11 cellular contexts compared by ENCODE assay signal in the genomic region with DNA sequence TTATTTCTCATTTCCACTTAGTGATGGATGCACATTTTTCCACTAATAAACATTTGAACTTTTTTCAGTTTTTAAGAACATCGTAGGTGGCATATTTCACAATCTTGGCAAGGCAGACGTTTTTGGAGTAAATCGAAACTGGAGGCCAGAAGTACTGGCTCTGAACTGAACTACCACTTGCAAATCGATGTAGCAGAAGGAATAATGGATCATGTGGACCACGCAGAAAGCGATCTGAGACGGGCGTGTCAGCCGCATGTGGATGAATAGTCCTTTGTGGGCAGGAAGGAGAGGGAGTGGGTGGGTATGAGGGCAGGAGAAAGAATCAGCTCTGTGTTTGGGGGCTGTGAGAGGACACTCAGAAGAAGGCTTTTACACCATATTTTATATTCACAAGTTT.
A peak's percentile ranks its signal among the peaks of the same experiment; 100 is the strongest.
DNase-seq lines count a peak whose midpoint lies in the region; ATAC-seq and TF ChIP-seq lines count a peak whose summit lies in the region.
"Had no signal": no experiment of that assay in that cellular context is flagged by ENCODE, and none has a peak within 500 bp of the region (broad histone marks: within the 10 kb centered on the region; RNA-seq: fewer than 3 reads in every experiment).

No MANE protein-coding gene starts in this region.

- H3K4me3 ChIP-seq in brain microvascular endothelial cell (ENCODE audit: low read depth, low read length) (no peak overlapping the region), hepatocyte (no peak overlapping the region), skeletal muscle cell (ENCODE audit: low read depth, low read length) (peak overlapping the region; percentile 18)

- peak overlapping the region; percentile 36 for H3K27ac Mint-ChIP-seq in Calu3 (ENCODE audit: unreplicated experiment)

- no peaks in the 10 kb centered on the region for H3K4me1 Mint-ChIP-seq in Calu3 (ENCODE audit: low read depth, unreplicated experiment)

- ATAC-seq in HG03039 (IDR thresholded peaks at IDR 0.05; ENCODE audit: unreplicated experiment) (no peak), GM18870 (IDR thresholded peaks at IDR 0.05; ENCODE audit: unreplicated experiment) (no peak)

- H3K27me3 ChIP-seq in brain microvascular endothelial cell (replicated peaks) (no peaks in the 10 kb centered on the region), hepatocyte (no peaks in the 10 kb centered on the region)

- no peaks in the 10 kb centered on the region for H3K27me3 Mint-ChIP-seq in Calu3 (ENCODE audit: unreplicated experiment)

- no peak overlapping the region for H2AFZ ChIP-seq in hepatocyte

- H3K4me2 ChIP-seq in hepatocyte, result peak overlapping the region; percentile 25

- 82% methylated on average over 9 of the region's 9 CpGs for WGBS in hepatocyte (ENCODE audit: low lambda C conversion rate, missing lambda C conversion rate)

- H3K36me3 ChIP-seq in brain microvascular endothelial cell (replicated peaks), result no peaks in the 10 kb centered on the region
- H3K36me3 ChIP-seq in hepatocyte (replicated peaks; ENCODE audit: insufficient read depth, low read depth), result no peaks in the 10 kb centered on the region

- no peak overlapping the region for H3K4me3 Mint-ChIP-seq in Calu3 (ENCODE audit: low read depth, unreplicated experiment)

- peak; percentile 3 for DNase-seq in Calu3
- no peak for DNase-seq in brain microvascular endothelial cell
- no peak for DNase-seq in hepatocyte (ENCODE audit: low spot score)
- DNase-seq in skeletal muscle cell (ENCODE audit: low read depth), result peak; percentile 79
- no peak for DNase-seq in ecto neural progenitor cell (ENCODE audit: low spot score)
- no peak for DNase-seq in NCI-H2107 (lab: John Stamatoyannopoulos, UW)
- DNase-seq: activated gamma-delta T cell treated with Interleukin-2 at 50 U/mL for 16 hours; DMS153; stimulated activated CD4-positive, alpha-beta T cell treated with anti-CD3 and anti-CD28 coated beads, Interleukin-4, amount 100 ng/mL, for 24 hours had no signal

- BruUV-seq in Calu3 (replicated peaks; lab: Mats Ljungman, UMichigan), result no TSS peak

- no peaks in the 10 kb centered on the region for H4K20me1 ChIP-seq in hepatocyte (ENCODE audit: insufficient read depth, poor library complexity, severe bottlenecking)

- H3K27ac ChIP-seq in brain microvascular endothelial cell (peak overlapping the region; percentile 100), hepatocyte (peak overlapping the region; percentile 84)

- H3K9me2 ChIP-seq in hepatocyte (replicated peaks; ENCODE audit: insufficient read depth), result no peaks in the 10 kb centered on the region

- peaks cover 12% of the 10 kb centered on the region for H3K4me1 ChIP-seq in hepatocyte (ENCODE audit: insufficient read depth)

- CTCF ChIA-PET in Calu3 (lab: Charles Lee), result interaction anchor here (0.5 kb wide), 1 partner anchor 22 kb away, joined by 3 read pairs; no protein-coding TSS in a partner anchor

- in situ Hi-C loops in brain microvascular endothelial cell (cut with HindIII; ENCODE audit: low pct_ligation_motif_present, low sequenced_read_pairs), result no loop called here

- no peaks in the 10 kb centered on the region for H3K79me2 ChIP-seq in hepatocyte

- intact Hi-C loops in Calu3 (cut with micrococcal nuclease; ENCODE audit: unreplicated experiment), result no loop called here

- H3K9me3 ChIP-seq in hepatocyte (ENCODE audit: low read depth), result no peaks in the 10 kb centered on the region

- H3K9me3 Mint-ChIP-seq in Calu3 (ENCODE audit: low read depth, unreplicated experiment), result peaks cover 3% of the 10 kb centered on the region

- TF ChIP-seq CTCF in Calu3 (IDR thresholded peaks at IDR 0.05; ENCODE audit: unreplicated experiment) (no peak), brain microvascular endothelial cell (IDR thresholded peaks at IDR 0.05; ENCODE audit: low read depth, low read length, missing control alignments) (no peak), hepatocyte (IDR thresholded peaks at IDR 0.05; ENCODE audit: poor library complexity) (no peak)

- H3K36me3 Mint-ChIP-seq in Calu3 (ENCODE audit: insufficient read depth, unreplicated experiment), result peaks cover 5% of the 10 kb centered on the region

Comparison
In these comparisons a context has a peak if more than half of its experiments do, and no peak if none do; other contexts are left out.
1. DNase-seq: peak in Calu3 (single experiment) and skeletal muscle cell (single experiment); none in brain microvascular endothelial cell (single experiment), hepatocyte (single experiment), ecto neural progenitor cell (single experiment) and NCI-H2107 (single experiment).